In genomic region chrX:39065051-39065871, GRCh38 we compare ENCODE assay signal across 10 cellular contexts.
DNase-seq lines count a peak whose midpoint lies in the region; ATAC-seq and TF ChIP-seq lines count a peak whose summit lies in the region.
"Had no signal": no experiment of that assay in that cellular context is flagged by ENCODE, and none has a peak within 500 bp of the region (broad histone marks: within the 10 kb centered on the region; RNA-seq: fewer than 3 reads in every experiment).

No MANE protein-coding gene starts in this region.

- H3K27me3 ChIP-seq in neutrophil = no peaks in the 10 kb centered on the region

- peak overlapping the region; percentile 95 for H3K27ac ChIP-seq in neutrophil
- H3K27ac ChIP-seq: epithelial cell of prostate had no signal

- H3K4me1 ChIP-seq in neutrophil (ENCODE audit: control insufficient read depth in 1 of 2, insufficient read depth in 1 of 2, low read depth in 1 of 2, low read length in 1 of 2) = peaks cover 31 to 43% of the 10 kb centered on the region in 2 experiments

- no peaks in the 10 kb centered on the region for H3K9me3 ChIP-seq in neutrophil

- TF ChIP-seq CTCF in neutrophil (IDR thresholded peaks at IDR 0.05) = no peak

- no peaks in the 10 kb centered on the region for H3K36me3 ChIP-seq in neutrophil

- ATAC-seq in GM19035 (IDR thresholded peaks at IDR 0.05; ENCODE audit: unreplicated experiment) = no peak
- ATAC-seq in HG02840 (IDR thresholded peaks at IDR 0.05; ENCODE audit: low FRiP score, unreplicated experiment) = no peak

- DNase-seq in DMS79 treated with DMSO at 0.1 percent for 48 hours (lab: John Stamatoyannopoulos, UW) (peak; percentile 43), NCI-H2107 treated with DMSO at 0.1 percent for 48 hours (lab: John Stamatoyannopoulos, UW; ENCODE audit: unreplicated experiment) (peak; percentile 97), anterior cingulate cortex (lab: John Stamatoyannopoulos, UW) (peak in 54 of 58 donors; percentile 0 to 81 (median 24))
- no peak for DNase-seq in stimulated activated CD4-positive, alpha-beta T cell treated with anti-CD3 and anti-CD28 coated beads, Interleukin-4, amount 100 ng/mL, for 24 hours
- DNase-seq in activated CD4-positive, alpha-beta T cell treated with anti-CD3 and anti-CD28 coated beads, Interleukin-2, amount 50 U/mL, for 48 hours = no peak
- DNase-seq: activated CD8-positive, alpha-beta memory T cell treated with anti-CD3 and anti-CD28 coated beads for 24 hours had no signal

- no peak overlapping the region for H3K4me3 ChIP-seq in neutrophil (ENCODE audit: low read depth in 1 of 2, low read length in 1 of 2)

Comparison
In these comparisons a context has a peak if more than half of its experiments do, and no peak if none do; other contexts are left out.
1. DNase-seq: peak in DMS79 treated with DMSO at 0.1 percent for 48 hours (single experiment), NCI-H2107 treated with DMSO at 0.1 percent for 48 hours (single experiment) and anterior cingulate cortex (54 of 58); none in stimulated activated CD4-positive, alpha-beta T cell treated with anti-CD3 and anti-CD28 coated beads, Interleukin-4, amount 100 ng/mL, for 24 hours (single experiment) and activated CD4-positive, alpha-beta T cell treated with anti-CD3 and anti-CD28 coated beads, Interleukin-2, amount 50 U/mL, for 48 hours (0 of 2).